ENCODE assay signal across 1 cellular context in the genomic region with DNA sequence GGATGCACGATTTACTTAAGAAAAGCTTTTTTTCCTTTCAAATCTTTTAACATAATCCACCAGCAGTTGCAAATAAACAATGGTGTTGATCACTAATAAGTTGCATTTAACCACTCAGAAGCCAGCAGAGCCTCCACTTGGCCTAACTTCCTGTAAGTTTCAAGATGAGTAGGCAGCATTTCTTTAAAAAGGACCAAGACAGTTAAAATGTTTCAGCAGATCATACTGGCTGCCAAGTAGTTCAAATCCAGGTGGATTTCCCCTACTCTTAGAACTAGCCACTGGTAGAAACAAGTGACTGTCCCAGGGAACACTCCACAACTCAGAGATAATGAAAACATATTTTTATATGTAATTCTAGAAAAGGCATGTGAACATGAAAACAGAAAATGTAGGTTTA.
TF ChIP-seq lines count a peak whose summit lies in the region.

No MANE protein-coding gene starts in this region.

TF ChIP-seq in K562, 482 proteins besides CTCF, POLR2A, EP300 and RAD21:
- TF ChIP-seq ZNF431 (CRISPR knock-in tag; IDR thresholded peaks at IDR 0.05), result no peak
- no peak for TF ChIP-seq OTX1 (CRISPR knock-in tag; IDR thresholded peaks at IDR 0.05)
- TF ChIP-seq, protein P1, sequence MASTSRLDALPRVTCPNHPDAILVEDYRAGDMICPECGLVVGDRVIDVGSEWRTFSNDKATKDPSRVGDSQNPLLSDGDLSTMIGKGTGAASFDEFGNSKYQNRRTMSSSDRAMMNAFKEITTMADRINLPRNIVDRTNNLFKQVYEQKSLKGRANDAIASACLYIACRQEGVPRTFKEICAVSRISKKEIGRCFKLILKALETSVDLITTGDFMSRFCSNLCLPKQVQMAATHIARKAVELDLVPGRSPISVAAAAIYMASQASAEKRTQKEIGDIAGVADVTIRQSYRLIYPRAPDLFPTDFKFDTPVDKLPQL (IDR thresholded peaks at IDR 0.05; ENCODE audit: extremely low read depth, insufficient read length), result no peak
- TF ChIP-seq HMGXB4 (CRISPR knock-in tag; IDR thresholded peaks at IDR 0.05), result no peak
- no peak for TF ChIP-seq TEAD1 (CRISPR knock-in tag; IDR thresholded peaks at IDR 0.05)
- TF ChIP-seq BRCA1 (IDR thresholded peaks at IDR 0.05), result no peak
- no peak for TF ChIP-seq BRCA1 (CRISPR knock-in tag; IDR thresholded peaks at IDR 0.05)
- TF ChIP-seq ZNF707 (CRISPR knock-in tag; conservative IDR thresholded peaks at IDR 0.05), result no peak
- no peak for TF ChIP-seq CBX1 (IDR thresholded peaks at IDR 0.05; ENCODE audit: low read depth)
- TF ChIP-seq CCNT2 (IDR thresholded peaks at IDR 0.05; ENCODE audit: borderline replicate concordance, extremely low read depth, insufficient read length, low read depth, low read length), result no peak
- TF ChIP-seq SRSF3 (IDR thresholded peaks at IDR 0.05; ENCODE audit: insufficient read depth, low read length), result no peak
